Comparison of ENCODE assay signal across 8 cellular contexts in the genomic region with DNA sequence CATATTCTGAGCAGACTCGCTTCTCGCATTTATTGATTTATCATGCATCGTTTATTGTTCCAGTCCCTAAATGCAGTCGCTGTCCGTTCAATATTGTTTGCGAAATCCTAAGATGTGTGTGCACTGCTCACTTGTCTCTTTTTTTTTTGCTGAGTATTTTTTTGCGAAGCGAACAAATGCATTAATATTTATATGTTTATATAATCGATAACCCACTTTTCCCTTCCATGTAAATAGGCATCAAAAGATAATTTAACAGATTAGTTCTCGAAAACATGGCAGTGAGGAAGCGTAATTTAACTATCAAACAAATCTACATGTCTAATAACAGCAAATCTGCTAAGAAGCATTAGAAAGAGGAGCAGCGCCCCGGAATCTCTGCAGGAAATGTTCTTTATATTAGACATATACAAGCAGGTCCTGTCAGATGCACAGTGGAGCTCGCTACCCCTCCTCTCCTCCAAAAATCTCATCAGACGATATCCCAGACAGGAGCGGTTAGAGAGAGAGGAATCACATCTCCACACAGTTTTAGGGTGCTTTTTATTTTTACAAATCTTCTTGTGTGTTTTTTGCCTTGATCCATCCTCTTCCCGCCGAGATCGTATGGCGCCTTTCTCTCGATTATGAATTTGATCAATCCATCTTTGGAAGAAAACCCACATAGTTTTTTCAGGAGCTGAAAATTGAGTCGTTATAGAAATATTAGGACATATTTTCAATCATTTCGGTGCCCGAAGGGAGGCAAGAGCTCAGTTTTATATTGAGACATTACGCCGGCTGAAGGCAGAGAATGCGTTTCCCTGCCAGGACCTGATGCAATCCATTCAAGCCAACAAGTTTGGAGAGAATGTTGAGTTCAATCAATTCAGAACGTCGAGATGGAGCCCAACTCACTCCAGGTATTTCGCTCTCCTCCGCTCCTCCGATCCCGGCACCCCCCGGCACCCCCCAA. TPM values are rescaled to one million over a fixed set of nuclear protein-coding genes. Genes with fewer than 3 reads are reported as not detected.
DNase-seq lines count a peak whose midpoint lies in the region; ATAC-seq, FAIRE-seq and TF ChIP-seq lines count a peak whose summit lies in the region.

A gene with protein sequence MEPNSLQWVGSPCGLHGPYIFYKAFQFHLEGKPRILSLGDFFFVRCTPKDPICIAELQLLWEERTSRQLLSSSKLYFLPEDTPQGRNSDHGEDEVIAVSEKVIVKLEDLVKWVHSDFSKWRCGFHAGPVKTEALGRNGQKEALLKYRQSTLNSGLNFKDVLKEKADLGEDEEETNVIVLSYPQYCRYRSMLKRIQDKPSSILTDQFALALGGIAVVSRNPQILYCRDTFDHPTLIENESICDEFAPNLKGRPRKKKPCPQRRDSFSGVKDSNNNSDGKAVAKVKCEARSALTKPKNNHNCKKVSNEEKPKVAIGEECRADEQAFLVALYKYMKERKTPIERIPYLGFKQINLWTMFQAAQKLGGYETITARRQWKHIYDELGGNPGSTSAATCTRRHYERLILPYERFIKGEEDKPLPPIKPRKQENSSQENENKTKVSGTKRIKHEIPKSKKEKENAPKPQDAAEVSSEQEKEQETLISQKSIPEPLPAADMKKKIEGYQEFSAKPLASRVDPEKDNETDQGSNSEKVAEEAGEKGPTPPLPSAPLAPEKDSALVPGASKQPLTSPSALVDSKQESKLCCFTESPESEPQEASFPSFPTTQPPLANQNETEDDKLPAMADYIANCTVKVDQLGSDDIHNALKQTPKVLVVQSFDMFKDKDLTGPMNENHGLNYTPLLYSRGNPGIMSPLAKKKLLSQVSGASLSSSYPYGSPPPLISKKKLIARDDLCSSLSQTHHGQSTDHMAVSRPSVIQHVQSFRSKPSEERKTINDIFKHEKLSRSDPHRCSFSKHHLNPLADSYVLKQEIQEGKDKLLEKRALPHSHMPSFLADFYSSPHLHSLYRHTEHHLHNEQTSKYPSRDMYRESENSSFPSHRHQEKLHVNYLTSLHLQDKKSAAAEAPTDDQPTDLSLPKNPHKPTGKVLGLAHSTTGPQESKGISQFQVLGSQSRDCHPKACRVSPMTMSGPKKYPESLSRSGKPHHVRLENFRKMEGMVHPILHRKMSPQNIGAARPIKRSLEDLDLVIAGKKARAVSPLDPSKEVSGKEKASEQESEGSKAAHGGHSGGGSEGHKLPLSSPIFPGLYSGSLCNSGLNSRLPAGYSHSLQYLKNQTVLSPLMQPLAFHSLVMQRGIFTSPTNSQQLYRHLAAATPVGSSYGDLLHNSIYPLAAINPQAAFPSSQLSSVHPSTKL (plus strand): TSS at position 871 of the 955 bp plus-strand sequence. CDS start 11 bp downstream, at position 882.

- H3K9me1 ChIP-seq in K562 (ENCODE audit: control insufficient read depth, insufficient read depth, low read length), result no peaks in the 10 kb centered on the region

- no peak for TF ChIP-seq EP300 in K562 (IDR thresholded peaks at IDR 0.05; ENCODE audit: low read length)

- TF ChIP-seq RAD21 in K562 (CRISPR knock-in tag; conservative IDR thresholded peaks at IDR 0.05 in 1 of 2, IDR thresholded peaks at IDR 0.05 in 1 of 2), result no peak

- H3K79me2 ChIP-seq in DOHH2 (ENCODE audit: control insufficient read depth, low read length), result peaks cover 47% of the 10 kb centered on the region
- H3K79me2 ChIP-seq in K562 (ENCODE audit: control insufficient read depth, insufficient read depth, low read length), result no peaks in the 10 kb centered on the region

- peaks cover 20% of the 10 kb centered on the region for H3K36me3 ChIP-seq in DOHH2 (ENCODE audit: control insufficient read depth, low read length)
- H3K36me3 ChIP-seq in KOPT-K1 (ENCODE audit: insufficient read depth, low read length), result no peaks in the 10 kb centered on the region
- no peaks in the 10 kb centered on the region for H3K36me3 ChIP-seq in K562 (ENCODE audit: control insufficient read depth, insufficient read depth, low read length)

- ATAC-seq in K562, result peak; percentile 16; the same call in 1 of the 3 replicates
- no peak for ATAC-seq in GM19467 (IDR thresholded peaks at IDR 0.05; ENCODE audit: unreplicated experiment)

- H3K27me3 ChIP-seq in DOHH2 (ENCODE audit: control insufficient read depth, low read length), result no peaks in the 10 kb centered on the region
- no peaks in the 10 kb centered on the region for H3K27me3 ChIP-seq in K562 (ENCODE audit: control insufficient read depth in 2 of 2, insufficient read depth in 2 of 2, low read length in 2 of 2)

- intact Hi-C loops in K562 (cut with micrococcal nuclease) (loop anchor here (2.0 to 5.0 kb wide), 4 partner anchors 64 to 169 kb away; no protein-coding TSS in a partner anchor), posterior vena cava (cut with DNase I) (loop anchor here (5.0 to 10.0 kb wide), 2 partner anchors 134 to 146 kb away; no protein-coding TSS in a partner anchor)

- TF ChIP-seq CTCF in DOHH2 (IDR thresholded peaks at IDR 0.05; ENCODE audit: low read depth, low read length, poor library complexity, severe bottlenecking) (no peak), K562 (IDR thresholded peaks at IDR 0.05 in 2 of 3, conservative IDR thresholded peaks at IDR 0.05 in 1 of 3; ENCODE audit: insufficient read depth in 2 of 3, low read depth in 1 of 3, low read length in 3 of 3) (no peak)

- peak within 1 kb of the TSS; percentile 75 to 78; a peak in 3 of 4 replicates for H3K9ac ChIP-seq in K562 (ENCODE audit: insufficient read depth in 1 of 2, low read depth in 2 of 2, low read length in 2 of 2)

- no TSS peak for BruUV-seq in K562 (replicated peaks; lab: Mats Ljungman, UMichigan)

- WGBS in K562 (ENCODE audit: insufficient coverage, low coverage, missing lambda C conversion rate), result under 1% methylated on average over 31 of the region's 34 CpGs

- peak within 1 kb of the TSS; percentile 99 for H2AFZ ChIP-seq in K562 (ENCODE audit: low read depth, low read length)

- H3K4me2 ChIP-seq in DOHH2 (ENCODE audit: low read length), result peak within 1 kb of the TSS; percentile 96
- H3K4me2 ChIP-seq in K562 (ENCODE audit: insufficient read depth, low read length), result peak within 1 kb of the TSS; percentile 98

- H3K9me2 ChIP-seq in DOHH2 (replicated peaks; ENCODE audit: control insufficient read depth, low read length), result no peaks in the 10 kb centered on the region

- no peak for TF ChIP-seq POLR2A in K562 (conservative IDR thresholded peaks at IDR 0.05)

- peak; percentile 38 for DNase-seq in SKM-1 treated with dmso at 0.1 percent for 144 hours (lab: John Stamatoyannopoulos, UW; ENCODE audit: unreplicated experiment)
- peak; percentile 51 to 78 (median 65) for DNase-seq in K562 (ENCODE audit: extremely low read depth in 1 of 4, low spot score in 3 of 4)
- peak; percentile 70 for DNase-seq in hepatic stellate cell (ENCODE audit: low spot score)
- DNase-seq in posterior vena cava (ENCODE audit: low spot score), result no peak
- DNase-seq in islet precursor cell, result no peak

- in situ Hi-C loops in K562 (cut with MboI), result no loop called here

- H3K27ac ChIP-seq in DOHH2 (ENCODE audit: low read depth, low read length), result peak within 1 kb of the TSS; percentile 99
- H3K27ac ChIP-seq in KOPT-K1 (ENCODE audit: low read depth, low read length, poor library complexity, severe bottlenecking), result peak within 1 kb of the TSS; percentile 94
- H3K27ac ChIP-seq in K562 (ENCODE audit: extremely low read depth, low read depth, low read length), result peak within 1 kb of the TSS; percentile 69

- H3K4me3 ChIP-seq in DOHH2 (ENCODE audit: low read length), result peak within 1 kb of the TSS; percentile 93
- peak within 1 kb of the TSS; percentile 51 for H3K4me3 ChIP-seq in K562

- peaks cover 59% of the 10 kb centered on the region for H3F3A ChIP-seq in DOHH2 (ENCODE audit: control insufficient read depth, insufficient read depth)

- H3K4me1 ChIP-seq in DOHH2 (ENCODE audit: control insufficient read depth, low read length), result peaks cover 61% of the 10 kb centered on the region
- H3K4me1 ChIP-seq in K562 (replicated peaks in 1 of 2; ENCODE audit: control insufficient read depth in 2 of 2, insufficient read depth in 2 of 2, low read length in 2 of 2), result peaks cover 12 to 24% of the 10 kb centered on the region in 2 experiments

- POLR2A ChIA-PET in K562 (lab: Yijun Ruan, JAX), result no interaction called here

- H3K9me3 ChIP-seq in DOHH2 (ENCODE audit: control insufficient read depth, insufficient read depth, low read length), result no peaks in the 10 kb centered on the region
- no peaks in the 10 kb centered on the region for H3K9me3 ChIP-seq in KOPT-K1 (ENCODE audit: insufficient read depth, low read length, poor library complexity, severe bottlenecking)
- no peaks in the 10 kb centered on the region for H3K9me3 ChIP-seq in K562 (replicated peaks; ENCODE audit: control insufficient read depth, insufficient read depth, low read depth, low read length)

- FAIRE-seq in K562 (lab: Jason Lieb, UNC), result peak; percentile 87

- H4K20me1 ChIP-seq in DOHH2 (ENCODE audit: control insufficient read depth, insufficient read depth, low read depth, low read length), result no peaks in the 10 kb centered on the region
- no peaks in the 10 kb centered on the region for H4K20me1 ChIP-seq in K562 (replicated peaks; ENCODE audit: control insufficient read depth, insufficient read depth, low read length)

- CTCF ChIA-PET in K562 (lab: Yijun Ruan, JAX; ENCODE audit: low intra/inter-chr PET ratio), result no interaction called here

RNA-seq across cellular contexts. Expression of the gene that starts here (rescaled TPM):
- 12.6 and 16.5 TPM in 2 replicates for total RNA-seq in K562 (2011; cell fraction: chromatin; rRNA removed; ENCODE audit: low replicate concordance)
- total RNA-seq in K562 (2011; cell fraction: nucleolus; rRNA removed), result 6.3 and 6.4 TPM in 2 replicates
- total RNA-seq in K562 (2011; cell fraction: nucleoplasm; rRNA removed), result 7.4 and 9.8 TPM in 2 replicates
- total RNA-seq in K562 (2014; rRNA removed) (1.4 and 2.1 TPM in 2 replicates), K562 (2014; rRNA removed; fragmentation: Illumina TruSeq; extraction: Trizol) (0.80 and 1.3 TPM in 2 replicates), K562 (2015; rRNA removed; fragmentation: Illumina TruSeq; extraction: Trizol) (0.80 and 0.90 TPM in 2 replicates), K562 (2021) (1.2 and 1.6 TPM in 2 replicates), posterior vena cava (10 to 100 TPM; 75.0 to 96.1 TPM)
- polyA plus RNA-seq in K562 (2011; rRNA removed) (0.57 and 1.5 TPM in 2 replicates), K562 (2014; fragmentation: Illumina TruSeq; extraction: Trizol) (0.64 and 0.73 TPM in 2 replicates), K562 (2014; fragmentation: Nextera tagmentation; extraction: Ambion mirVana) (1 to 10 TPM in 1 of 2 experiments, under 1 TPM in 1; 0.62 to 1.3 TPM), K562 (2014; rRNA removed) (0.48 and 0.58 TPM in 2 replicates)
- polyA plus RNA-seq in K562 (2011; cell fraction: cytosol; rRNA removed), result 0.43 and 1.3 TPM in 2 replicates
- 1.2 and 3.5 TPM in 2 replicates for polyA plus RNA-seq in K562 (2011; cell fraction: nucleus; rRNA removed)
- polyA plus RNA-seq in K562 (2012), result 0.61 and 0.71 TPM in 2 replicates
- 4.2 and 11.6 TPM in 2 replicates for polyA minus RNA-seq in K562 (2011; rRNA and poly(A)+ RNA removed)
- polyA minus RNA-seq in K562 (2011; cell fraction: cytosol; rRNA and poly(A)+ RNA removed), result 2.6 and 3.0 TPM in 2 replicates
- 7.7 and 12.4 TPM in 2 replicates for polyA minus RNA-seq in K562 (2011; cell fraction: nucleus; rRNA and poly(A)+ RNA removed)

Comparison
In these comparisons a context has a peak if more than half of its experiments do, and no peak if none do; other contexts are left out.
1. RNA of the gene that starts here (total RNA-seq): 75.0 to 96.1 TPM in posterior vena cava; 0.80 to 16.5 TPM in K562; every median in the first group is over 4 times any median in the second.
2. DNase-seq: peak in SKM-1 treated with dmso at 0.1 percent for 144 hours (single experiment), K562 (4 of 4) and hepatic stellate cell (single experiment); none in posterior vena cava (single experiment) and islet precursor cell (single experiment).
3. Peak in every context shown above with its lines, with median percentiles within 50 percentile points of each other: H3K27ac ChIP-seq.